19 cellular contexts compared by ENCODE assay signal in genomic region chr4:72186714-72187113, GRCh38.
A peak's percentile ranks its signal among the peaks of the same experiment; 100 is the strongest.
DNase-seq lines count a peak whose midpoint lies in the region; ATAC-seq, FAIRE-seq and TF ChIP-seq lines count a peak whose summit lies in the region.
"Had no signal": no experiment of that assay in that cellular context is flagged by ENCODE, and none has a peak within 500 bp of the region (broad histone marks: within the 10 kb centered on the region; RNA-seq: fewer than 3 reads in every experiment).

No MANE protein-coding gene starts in this region.

- no peaks in the 10 kb centered on the region for H3K36me3 ChIP-seq in upper lobe of right lung
- H3K36me3 ChIP-seq: heart right ventricle, neutrophil had no signal

- peak; percentile 66 for ATAC-seq in GM19452 (IDR thresholded peaks at IDR 0.05; ENCODE audit: unreplicated experiment)
- ATAC-seq in HG02798 (IDR thresholded peaks at IDR 0.05; ENCODE audit: poor library complexity, unreplicated experiment) = peak; percentile 89
- ATAC-seq in HG03520 (IDR thresholded peaks at IDR 0.05; ENCODE audit: unreplicated experiment) = peak; percentile 85
- ATAC-seq in GM21447 (IDR thresholded peaks at IDR 0.05; ENCODE audit: unreplicated experiment) = no peak
- ATAC-seq in upper lobe of right lung = no peak
- ATAC-seq: heart right ventricle had no signal

- intact Hi-C loops in upper lobe of right lung (cut with DNase I) = no loop called here

- peak; percentile 15 for FAIRE-seq in GM18507 (lab: Jason Lieb, UNC)
- FAIRE-seq: bronchial epithelial cell, H54, keratinocyte had no signal

- no peaks in the 10 kb centered on the region for H3K27me3 ChIP-seq in upper lobe of right lung
- H3K27me3 ChIP-seq: heart right ventricle, neutrophil had no signal

- TF ChIP-seq CTCF in upper lobe of right lung (IDR thresholded peaks at IDR 0.05) = no peak

- DNase-seq in GM18507 (ENCODE audit: extremely low spot score, insufficient read length, low read depth) = no peak
- DNase-seq in activated CD4-positive, alpha-beta T cell treated with anti-CD3 and anti-CD28 coated beads for 48 hours = no peak
- DNase-seq in NCI-H2107 (lab: John Stamatoyannopoulos, UW) = no peak
- DNase-seq in upper lobe of right lung = no peak
- DNase-seq: activated CD4-positive, CD25-positive, alpha-beta regulatory T cell treated with anti-CD3 and anti-CD28 coated beads, Interleukin-2, amount 50 U/mL, for 72 hours; activated CD8-positive, alpha-beta memory T cell treated with anti-CD3 and anti-CD28 coated beads, Interleukin-2, amount 50 U/mL, for 48 hours; heart right ventricle; NCI-H1092; NCI-H2227 treated with DMSO at 0.1 percent for 48 hours; SHP77; stimulated activated CD4-positive, alpha-beta T cell treated with anti-CD3 and anti-CD28 coated beads, Interleukin-4, amount 100 ng/mL, for 1 hour had no signal

- H3K27ac ChIP-seq in upper lobe of right lung = no peak overlapping the region
- H3K27ac ChIP-seq: heart right ventricle, neutrophil had no signal

- H3K4me1 ChIP-seq in upper lobe of right lung = no peaks in the 10 kb centered on the region
- H3K4me1 ChIP-seq: heart right ventricle had no signal

- H3K4me3 ChIP-seq in upper lobe of right lung = no peak overlapping the region
- H3K4me3 ChIP-seq: heart right ventricle had no signal

- H3K9me3 ChIP-seq in upper lobe of right lung = no peaks in the 10 kb centered on the region
- H3K9me3 ChIP-seq: heart right ventricle, neutrophil had no signal

Comparison
In these comparisons a context has a peak if more than half of its experiments do, and no peak if none do; other contexts are left out.
1. ATAC-seq: peak in GM19452 (single experiment), HG02798 (single experiment) and HG03520 (single experiment); none in GM21447 (single experiment) and upper lobe of right lung (single experiment).